21 cellular contexts compared by ENCODE assay signal in genomic region chr2:202449344-202449743, GRCh38.
"Had no signal": no experiment of that assay in that cellular context is flagged by ENCODE, and none has a peak within 500 bp of the region (broad histone marks: within the 10 kb centered on the region; RNA-seq: fewer than 3 reads in every experiment).

No MANE protein-coding gene starts in this region.

- H3K27ac Mint-ChIP-seq: IgD-negative memory B cell had no signal

- ATAC-seq: K562 had no signal

- H3K4me3 ChIP-seq: K562 had no signal

- H3K9me3 ChIP-seq: SK-N-SH had no signal

- H3K9me3 Mint-ChIP-seq: IgD-negative memory B cell had no signal

- DNase-seq: Kasumi-1, MM.1S, NCI-H1092 treated with DMSO at 0.1 percent for 48 hours, NCI-H1436, NCI-H187, NCI-H2029, NCI-H2081 treated with DMSO at 0.1 percent for 48 hours, NCI-H2171, NCI-H226, NCI-H446, NCI-H510A, NCI-H524 treated with DMSO at 0.1 percent for 48 hours, NCI-H69, NCI-H774, RPMI8226, SHP77, SK-N-SH had no signal

- FAIRE-seq: K562, RCC 7860 had no signal

- H3K4me3 Mint-ChIP-seq: IgD-negative memory B cell had no signal

- H3K4me2 ChIP-seq: KMS-11, SK-N-SH had no signal

- H3K27ac ChIP-seq: KMS-11 had no signal

- H3K9ac ChIP-seq: KMS-11, SK-N-SH had no signal
